ENCODE assay signal across 17 cellular contexts in the genomic region with DNA sequence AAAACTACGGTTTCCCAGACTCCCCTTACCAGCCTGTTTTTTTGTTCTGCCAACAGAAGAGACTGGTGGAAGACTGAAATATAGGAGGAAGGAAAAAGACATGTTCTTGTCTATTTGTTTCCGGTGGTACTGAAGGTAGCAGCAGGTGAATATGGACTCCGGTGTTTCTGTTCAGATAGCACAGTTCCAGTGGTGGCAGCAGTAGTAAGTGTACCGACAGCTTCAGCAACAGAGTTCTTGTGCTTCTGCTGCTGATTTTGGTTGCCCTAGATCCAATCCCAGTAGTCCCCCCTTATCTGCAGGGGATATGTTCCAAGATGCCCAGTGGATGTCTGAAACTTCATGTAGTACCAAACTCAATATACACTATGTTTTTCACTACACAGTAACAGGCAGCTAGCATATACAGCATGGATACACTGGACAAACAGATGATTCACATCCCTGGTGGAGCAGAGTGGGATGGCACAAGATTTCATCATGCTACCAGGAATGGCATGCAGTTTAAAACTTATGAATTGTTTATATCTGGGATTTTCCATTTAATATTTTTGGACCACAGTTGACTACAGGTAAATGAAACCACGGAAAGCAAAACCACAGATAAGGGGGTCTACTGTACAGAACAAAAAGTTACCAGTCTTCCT.
A peak's percentile ranks its signal among the peaks of the same experiment; 100 is the strongest.
DNase-seq lines count a peak whose midpoint lies in the region; ATAC-seq and TF ChIP-seq lines count a peak whose summit lies in the region.
"Had no signal": no experiment of that assay in that cellular context is flagged by ENCODE, and none has a peak within 500 bp of the region (broad histone marks: within the 10 kb centered on the region; RNA-seq: fewer than 3 reads in every experiment).

No MANE protein-coding gene starts in this region.

- no peak overlapping the region for H3K27ac Mint-ChIP-seq in endodermal cell
- H3K27ac Mint-ChIP-seq in stimulated activated memory B cell treated with anti-CD40 and anti-IgM and Interleukin-4, amounts not matched to agents 10 μg/mL and 1 μg/mL and 100 μg/mL, for 72 hours, result no peak overlapping the region
- H3K27ac Mint-ChIP-seq: activated CD8-positive, alpha-beta T cell treated with anti-CD3 and anti-CD28 coated beads for 36 hours had no signal

- ATAC-seq in HG03469 (IDR thresholded peaks at IDR 0.05; ENCODE audit: unreplicated experiment) (no peak), HG03457 (IDR thresholded peaks at IDR 0.05; ENCODE audit: unreplicated experiment) (no peak)
- ATAC-seq in stimulated activated memory B cell treated with anti-CD40 and anti-IgM and Interleukin-4, amounts not matched to agents 10 μg/mL and 1 μg/mL and 100 μg/mL, for 72 hours, result no peak
- ATAC-seq: activated CD8-positive, alpha-beta T cell treated with anti-CD3 and anti-CD28 coated beads for 36 hours; effector memory CD8-positive, alpha-beta T cell had no signal

- H3K4me3 Mint-ChIP-seq in endodermal cell, result no peak overlapping the region
- no peak overlapping the region for H3K4me3 Mint-ChIP-seq in stimulated activated memory B cell treated with anti-CD40 and anti-IgM and Interleukin-4, amounts not matched to agents 10 μg/mL and 1 μg/mL and 100 μg/mL, for 72 hours
- H3K4me3 Mint-ChIP-seq: activated CD8-positive, alpha-beta T cell treated with anti-CD3 and anti-CD28 coated beads for 36 hours; effector memory CD8-positive, alpha-beta T cell had no signal

- H3K4me1 ChIP-seq in endodermal cell (ENCODE audit: control insufficient read depth, insufficient read depth, low read length), result no peaks in the 10 kb centered on the region
- H3K4me1 ChIP-seq: parathyroid adenoma had no signal

- H3K27ac ChIP-seq in endodermal cell (ENCODE audit: low read depth, low read length), result no peak overlapping the region
- H3K27ac ChIP-seq: HL-60, parathyroid adenoma, thoracic aorta had no signal

- H3K36me3 Mint-ChIP-seq in endodermal cell (ENCODE audit: low read depth), result peaks cover 8% of the 10 kb centered on the region
- peaks cover 50% of the 10 kb centered on the region for H3K36me3 Mint-ChIP-seq in stimulated activated memory B cell treated with anti-CD40 and anti-IgM and Interleukin-4, amounts not matched to agents 10 μg/mL and 1 μg/mL and 100 μg/mL, for 72 hours

- H3K4me3 ChIP-seq in endodermal cell (ENCODE audit: low read length), result no peak overlapping the region
- H3K4me3 ChIP-seq: thoracic aorta had no signal

- no peaks in the 10 kb centered on the region for H3K27me3 ChIP-seq in endodermal cell (ENCODE audit: control insufficient read depth, insufficient read depth, low read length, poor library complexity, severe bottlenecking)

- TF ChIP-seq CTCF in endodermal cell (conservative IDR thresholded peaks at IDR 0.05), result peak; percentile 35

- peaks cover 11% of the 10 kb centered on the region for H3K9me3 ChIP-seq in endodermal cell (ENCODE audit: control insufficient read depth, low read length)
- H3K9me3 ChIP-seq: thoracic aorta had no signal

- H3K4me1 Mint-ChIP-seq in endodermal cell, result peaks cover 3% of the 10 kb centered on the region
- H3K4me1 Mint-ChIP-seq in stimulated activated memory B cell treated with anti-CD40 and anti-IgM and Interleukin-4, amounts not matched to agents 10 μg/mL and 1 μg/mL and 100 μg/mL, for 72 hours, result peaks cover 8% of the 10 kb centered on the region

- H3K27me3 Mint-ChIP-seq in endodermal cell (ENCODE audit: insufficient read depth), result peaks cover 1% of the 10 kb centered on the region
- H3K27me3 Mint-ChIP-seq in stimulated activated memory B cell treated with anti-CD40 and anti-IgM and Interleukin-4, amounts not matched to agents 10 μg/mL and 1 μg/mL and 100 μg/mL, for 72 hours, result no peaks in the 10 kb centered on the region
- H3K27me3 Mint-ChIP-seq: activated CD8-positive, alpha-beta T cell treated with anti-CD3 and anti-CD28 coated beads for 36 hours; effector memory CD8-positive, alpha-beta T cell had no signal

- no peaks in the 10 kb centered on the region for H3K36me3 ChIP-seq in endodermal cell (ENCODE audit: control insufficient read depth, insufficient read depth, low read length)
- H3K36me3 ChIP-seq: thoracic aorta had no signal

- DNase-seq in Daoy (ENCODE audit: low read depth) (peak; percentile 48), NCI-H69 (lab: John Stamatoyannopoulos, UW) (peak; percentile 21), endodermal cell (no peak), non-pigmented ciliary epithelial cell (ENCODE audit: low read depth) (peak; percentile 46)
- no peak for DNase-seq in activated CD4-positive, CD25-positive, alpha-beta regulatory T cell (lab: John Stamatoyannopoulos, UW)
- DNase-seq: activated CD8-positive, alpha-beta T cell treated with anti-CD3 and anti-CD28 coated beads for 36 hours; activated naive CD4-positive, alpha-beta T cell treated with anti-CD3 and anti-CD28 coated beads, Interleukin-2, amount 50 U/mL, for 16 hours; DMS79 treated with DMSO at 0.1 percent for 48 hours; effector memory CD8-positive, alpha-beta T cell; left cardiac atrium; NCI-H2081 treated with DMSO at 0.1 percent for 48 hours had no signal

- 94 to 96% methylated on average over 3 to 5 of the region's 5 CpGs for WGBS in endodermal cell (ENCODE audit: insufficient coverage in 1 of 2, insufficient read length in 1 of 2), 2 experiments

- H3K9ac ChIP-seq in endodermal cell (ENCODE audit: extremely low read depth, low read length, poor library complexity, severe bottlenecking), result no peak overlapping the region
- H3K9ac ChIP-seq: parathyroid adenoma had no signal

- H3K9me3 Mint-ChIP-seq in endodermal cell, result peaks cover 17% of the 10 kb centered on the region
- H3K9me3 Mint-ChIP-seq in stimulated activated memory B cell treated with anti-CD40 and anti-IgM and Interleukin-4, amounts not matched to agents 10 μg/mL and 1 μg/mL and 100 μg/mL, for 72 hours, result peaks cover 20% of the 10 kb centered on the region

Comparison
In these comparisons a context has a peak if more than half of its experiments do, and no peak if none do; other contexts are left out.
1. DNase-seq: peak in Daoy (single experiment), NCI-H69 (single experiment) and non-pigmented ciliary epithelial cell (single experiment); none in endodermal cell (single experiment) and activated CD4-positive, CD25-positive, alpha-beta regulatory T cell (0 of 4).